In the genomic region with DNA sequence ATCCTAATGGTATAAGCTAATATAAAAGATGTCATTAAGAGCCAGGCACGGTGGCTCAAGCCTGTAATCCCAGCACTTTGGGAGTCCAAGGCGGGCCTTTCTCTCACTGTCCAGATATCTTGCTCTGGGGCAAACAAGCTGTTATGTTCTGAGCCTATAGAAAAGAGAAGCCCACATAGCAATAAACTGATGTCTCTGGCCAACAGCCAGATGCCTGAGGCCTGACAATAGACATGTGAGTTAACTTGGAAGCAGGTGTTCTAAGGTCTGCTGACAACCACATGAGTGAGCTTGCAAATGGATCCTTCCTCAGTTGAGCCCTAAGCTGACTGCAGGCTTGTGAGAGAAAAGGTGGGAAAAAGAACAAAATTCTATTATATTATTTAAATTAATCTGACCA, we compare ENCODE assay signal across 11 cellular contexts. TPM values are rescaled to one million over a fixed set of nuclear protein-coding genes. Genes with fewer than 3 reads are reported as not detected.
A peak's percentile ranks its signal among the peaks of the same experiment; 100 is the strongest.
DNase-seq lines count a peak whose midpoint lies in the region; ATAC-seq and TF ChIP-seq lines count a peak whose summit lies in the region.
"Had no signal": no experiment of that assay in that cellular context is flagged by ENCODE, and none has a peak within 500 bp of the region (broad histone marks: within the 10 kb centered on the region; RNA-seq: fewer than 3 reads in every experiment).

No MANE protein-coding gene starts in this region.

- intact Hi-C loops in CD4-positive, alpha-beta T cell (cut with DNase I, micrococcal nuclease), result no loop called here

- no peaks in the 10 kb centered on the region for H3K27me3 Mint-ChIP-seq in CD4-positive, alpha-beta T cell

- H3K9me3 ChIP-seq in CD4-positive, alpha-beta T cell (ENCODE audit: control insufficient read depth, low read length), result no peaks in the 10 kb centered on the region

- DNase-seq in EH (ENCODE audit: low read depth) (peak; percentile 34), NCI-H1105 treated with DMSO at 0.1 percent for 48 hours (lab: John Stamatoyannopoulos, UW) (peak; percentile 86), RPMI7951 (ENCODE audit: low read depth) (peak; percentile 48), iPS-NIHi11 (ENCODE audit: low spot score) (peak; percentile 28), GM19240 (ENCODE audit: insufficient read length, low spot score) (no peak)
- no peak for DNase-seq in CD4-positive, alpha-beta T cell
- DNase-seq: activated naive CD4-positive, alpha-beta T cell treated with anti-CD3 and anti-CD28 coated beads, Interleukin-2, amount 50 U/mL, for 16 hours; NCI-H1048; stimulated activated CD4-positive, alpha-beta T cell treated with anti-CD3 and anti-CD28 coated beads, Interleukin-4, amount 100 ng/mL, for 4 hours had no signal

- ATAC-seq in HG02588 (IDR thresholded peaks at IDR 0.05; ENCODE audit: unreplicated experiment) (no peak), GM19351 (IDR thresholded peaks at IDR 0.05; ENCODE audit: unreplicated experiment) (no peak)
- no peak for ATAC-seq in CD4-positive, alpha-beta T cell (ENCODE audit: poor library complexity)

- H3K36me3 Mint-ChIP-seq in CD4-positive, alpha-beta T cell (ENCODE audit: low read depth), result peaks cover 27% of the 10 kb centered on the region

- H3K9me3 Mint-ChIP-seq in CD4-positive, alpha-beta T cell, result no peaks in the 10 kb centered on the region

- no peak overlapping the region for H3K27ac Mint-ChIP-seq in CD4-positive, alpha-beta T cell

- TF ChIP-seq CTCF in CD4-positive, alpha-beta T cell (IDR thresholded peaks at IDR 0.05), result no peak

- no peak overlapping the region for H3K27ac ChIP-seq in CD4-positive, alpha-beta T cell (ENCODE audit: low read depth, low read length)

- no peaks in the 10 kb centered on the region for H3K27me3 ChIP-seq in CD4-positive, alpha-beta T cell (ENCODE audit: control insufficient read depth, insufficient read depth, low read length)

- no peak overlapping the region for H3K4me3 Mint-ChIP-seq in CD4-positive, alpha-beta T cell

- CTCF ChIA-PET in CD4-positive, alpha-beta T cell (lab: Charles Lee), result interaction anchor here (0.6 kb wide), 1 partner anchor 1264 kb away, joined by 3 read pairs; no protein-coding TSS in a partner anchor

- peaks cover 24% of the 10 kb centered on the region for H3K4me1 Mint-ChIP-seq in CD4-positive, alpha-beta T cell (ENCODE audit: low read depth)

- POLR2A ChIA-PET in CD4-positive, alpha-beta T cell (lab: Charles Lee), result interaction anchor here (0.8 kb wide), 1 partner anchor 9 kb away, joined by 3 read pairs; no protein-coding TSS in a partner anchor

RNA-seq across cellular contexts. Expression of a gene that starts 25.0 kb away (rescaled TPM):
- total RNA-seq in RPMI7951 (2014; rRNA removed; shearing (Covaris generic)), result 11.7 and 19.9 TPM in 2 replicates
- 10 to 100 TPM; 53.6 to 54.7 TPM for total RNA-seq in CD4-positive, alpha-beta T cell

Comparison
In these comparisons a context has a peak if more than half of its experiments do, and no peak if none do; other contexts are left out.
1. DNase-seq: peak in EH (single experiment), NCI-H1105 treated with DMSO at 0.1 percent for 48 hours (single experiment), RPMI7951 (single experiment) and iPS-NIHi11 (single experiment); none in CD4-positive, alpha-beta T cell (0 of 10) and GM19240 (single experiment).